11 cellular contexts compared by ENCODE assay signal in genomic region chr10:89534826-89535166, GRCh38. TPM values are rescaled to one million over a fixed set of nuclear protein-coding genes. Genes with fewer than 3 reads are reported as not detected.
DNase-seq lines count a peak whose midpoint lies in the region; ATAC-seq, FAIRE-seq and TF ChIP-seq lines count a peak whose summit lies in the region.
"Had no signal": no experiment of that assay in that cellular context is flagged by ENCODE, and none has a peak within 500 bp of the region (broad histone marks: within the 10 kb centered on the region; RNA-seq: fewer than 3 reads in every experiment).

No MANE protein-coding gene starts in this region.

- H3K4me1 ChIP-seq in rectal smooth muscle tissue (ENCODE audit: control insufficient read depth, insufficient read depth, low read length) (no peaks in the 10 kb centered on the region), small intestine (ENCODE audit: control insufficient read depth in 2 of 2, insufficient read depth in 1 of 2, low read depth in 1 of 2, low read length in 1 of 2) (peaks cover 2 to 5% of the 10 kb centered on the region in 2 donors)
- H3K4me1 ChIP-seq in effector memory CD4-positive, alpha-beta T cell (ENCODE audit: control insufficient read depth, insufficient read depth, low read length, poor library complexity, severe bottlenecking) = no peaks in the 10 kb centered on the region

- H3K9ac ChIP-seq in rectal smooth muscle tissue (ENCODE audit: low read length) = no peak overlapping the region

- DNase-seq in WERI-Rb-1 (no peak), foreskin fibroblast (no peak), small intestine (no peak)
- no peak for DNase-seq in stimulated activated CD4-positive, alpha-beta T cell treated with anti-CD3 and anti-CD28 coated beads, Interleukin-15, amount 100 ng/mL, for 24 hours
- DNase-seq in effector memory CD4-positive, alpha-beta T cell = no peak
- DNase-seq: NCI-H226, T-helper 2 cell had no signal

- H3K36me3 ChIP-seq in WERI-Rb-1 (no peaks in the 10 kb centered on the region), rectal smooth muscle tissue (ENCODE audit: control insufficient read depth, insufficient read depth, low read length) (no peaks in the 10 kb centered on the region), small intestine (ENCODE audit: control insufficient read depth in 2 of 2, insufficient read depth in 2 of 2, low read length in 2 of 2) (no peaks in the 10 kb centered on the region)
- H3K36me3 ChIP-seq in effector memory CD4-positive, alpha-beta T cell (ENCODE audit: control insufficient read depth, insufficient read depth, low read length) = no peaks in the 10 kb centered on the region

- no peak for FAIRE-seq in small intestine (lab: Jason Lieb, UNC)

- no peak overlapping the region for H3K27ac ChIP-seq in WERI-Rb-1
- H3K27ac ChIP-seq in rectal smooth muscle tissue (ENCODE audit: low read depth, low read length) = no peak overlapping the region
- H3K27ac ChIP-seq in effector memory CD4-positive, alpha-beta T cell (ENCODE audit: insufficient read depth, low read length, poor library complexity, severe bottlenecking) = no peak overlapping the region
- no peak overlapping the region for H3K27ac ChIP-seq in small intestine (ENCODE audit: low read depth in 1 of 2, low read length in 1 of 2)
- H3K27ac ChIP-seq: epithelial cell of prostate had no signal

- peak overlapping the region; percentile 2; the same call in 1 of the 2 replicates for H3K4me3 ChIP-seq in GM08714 (ENCODE audit: low read length)
- H3K4me3 ChIP-seq in WERI-Rb-1 (ENCODE audit: low read depth, low read length) = peak overlapping the region; percentile 58
- H3K4me3 ChIP-seq in foreskin fibroblast (ENCODE audit: low read depth in 1 of 2, low read length in 2 of 2) = peak overlapping the region; percentile 41
- H3K4me3 ChIP-seq in rectal smooth muscle tissue (ENCODE audit: low read length) = peak overlapping the region; percentile 52
- H3K4me3 ChIP-seq in effector memory CD4-positive, alpha-beta T cell (ENCODE audit: insufficient read depth, low read depth, low read length, poor library complexity, severe bottlenecking) = no peak overlapping the region
- H3K4me3 ChIP-seq in small intestine (ENCODE audit: low read depth in 1 of 2, low read length in 2 of 2) = no peak overlapping the region

- ATAC-seq in HG02981 (IDR thresholded peaks at IDR 0.05; ENCODE audit: unreplicated experiment) = no peak

- H3K9me3 ChIP-seq in WERI-Rb-1 (ENCODE audit: severe bottlenecking) (no peaks in the 10 kb centered on the region), small intestine (ENCODE audit: control insufficient read depth, low read depth) (no peaks in the 10 kb centered on the region)
- no peaks in the 10 kb centered on the region for H3K9me3 ChIP-seq in effector memory CD4-positive, alpha-beta T cell (ENCODE audit: control insufficient read depth, low read length)

- no peak for TF ChIP-seq CTCF in WERI-Rb-1 (IDR thresholded peaks at IDR 0.05; ENCODE audit: low read depth, low read length)
- TF ChIP-seq CTCF in foreskin fibroblast (IDR thresholded peaks at IDR 0.05; ENCODE audit: low read depth, low read length) = no peak

- 14 to 24% (median 20%) methylated on average over 8 of the region's 8 CpGs for WGBS in small intestine, 3 donors

- no peaks in the 10 kb centered on the region for H3K27me3 ChIP-seq in WERI-Rb-1 (ENCODE audit: insufficient read depth, low read depth, severe bottlenecking)
- peaks cover 7% of the 10 kb centered on the region for H3K27me3 ChIP-seq in rectal smooth muscle tissue (ENCODE audit: control insufficient read depth, insufficient read depth, low read length)
- H3K27me3 ChIP-seq in effector memory CD4-positive, alpha-beta T cell (replicated peaks; ENCODE audit: control insufficient read depth, insufficient read depth, low read length, poor library complexity, severe bottlenecking) = peaks cover 15% of the 10 kb centered on the region
- H3K27me3 ChIP-seq in small intestine (ENCODE audit: control insufficient read depth in 2 of 2, insufficient read depth in 2 of 2, low read length in 2 of 2) = peaks cover 0 to 20% of the 10 kb centered on the region in 2 donors

RNA-seq across cellular contexts. Expression of gene SLC16A12, which starts 0.6 kb away (rescaled TPM):
- under 1 TPM in 1 of 3 donors, not detected in 2; 0.21 TPM for polyA plus RNA-seq in small intestine

Comparison
In these comparisons a context has a peak if more than half of its experiments do, and no peak if none do; other contexts are left out.
1. H3K4me3 ChIP-seq: peak in GM08714 (single experiment), WERI-Rb-1 (single experiment), foreskin fibroblast (2 of 2) and rectal smooth muscle tissue (single experiment); none in effector memory CD4-positive, alpha-beta T cell (single experiment) and small intestine (0 of 2).